In the genomic region with DNA sequence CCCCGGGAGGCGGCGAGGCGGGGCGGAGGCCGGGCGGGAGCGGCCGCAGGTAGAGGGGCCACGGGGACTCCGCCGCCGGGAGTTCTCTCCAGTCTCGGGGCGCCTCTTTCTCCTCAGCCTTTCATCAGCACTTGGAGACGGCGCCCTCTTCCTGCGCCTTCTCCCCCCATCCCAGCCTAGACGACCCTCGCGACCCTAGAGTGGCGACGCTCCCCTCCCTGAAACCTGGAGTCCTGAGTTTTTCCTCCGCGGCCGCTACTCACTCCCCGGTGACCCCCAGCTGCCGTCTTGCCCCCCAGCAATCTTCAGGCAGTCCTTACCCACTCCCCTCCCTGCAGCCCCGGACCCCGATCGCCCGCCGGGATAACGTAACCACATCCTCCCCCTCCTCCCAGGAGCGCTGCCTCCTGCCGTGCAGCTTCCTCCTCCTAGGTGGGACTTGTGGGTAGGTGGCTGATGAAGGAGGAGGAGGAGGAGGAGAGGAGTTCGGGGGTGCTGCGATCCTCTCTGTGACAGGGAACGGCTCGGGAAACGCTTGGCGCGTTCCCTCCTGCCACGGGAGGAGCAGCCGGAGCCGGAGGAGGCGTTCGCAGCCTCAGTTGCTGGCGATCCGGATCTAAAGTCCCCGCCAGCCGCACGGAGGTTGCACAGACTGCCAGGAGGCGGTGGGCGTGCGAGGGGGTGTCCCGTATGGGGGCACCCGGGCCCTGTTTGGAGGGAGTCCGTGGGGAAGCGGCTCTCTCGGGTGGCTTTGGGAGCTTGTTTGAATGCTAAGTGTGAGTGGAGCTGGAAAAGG, we compare ENCODE assay signal across 8 cellular contexts. TPM values are rescaled to one million over a fixed set of nuclear protein-coding genes. Genes with fewer than 3 reads are reported as not detected.
DNase-seq lines count a peak whose midpoint lies in the region; ATAC-seq and TF ChIP-seq lines count a peak whose summit lies in the region.

No MANE protein-coding gene starts in this region.

- peak overlapping the region; percentile 63 for H3K27ac Mint-ChIP-seq in Caco-2 (ENCODE audit: unreplicated experiment)
- no peak overlapping the region for H3K27ac Mint-ChIP-seq in T-helper 1 cell treated with Interleukin-12 subunit alpha and Interleukin-12 subunit beta and Interleukin-4 antibody, amounts not matched to agents 30 μg/mL and 1 μg/mL, for 36 hours
- peak overlapping the region; percentile 84 for H3K27ac Mint-ChIP-seq in chondrocyte (ENCODE audit: unreplicated experiment)
- peak overlapping the region; percentile 82 for H3K27ac Mint-ChIP-seq in stimulated activated effector memory CD8-positive, alpha-beta T cell treated with anti-CD3 and anti-CD28 coated beads, Interleukin-12 subunit alpha, Interleukin-12 subunit beta, amount 100 ng/mL, for 72 hours

- H3K9me3 ChIP-seq in Caco-2 (no peaks in the 10 kb centered on the region; the same call in 1 of the 2 replicates), left lung (peaks cover 0 to 17% of the 10 kb centered on the region in 2 donors)

- BruUV-seq in Caco-2 (replicated peaks; lab: Mats Ljungman, UMichigan) = no TSS peak

- POLR2A ChIA-PET in Caco-2 (lab: Charles Lee) = no interaction called here

- no peaks in the 10 kb centered on the region for H3K27me3 ChIP-seq in Caco-2 (replicated peaks; ENCODE audit: control insufficient read depth, insufficient read depth, low read length)
- peaks cover 0 to 17% of the 10 kb centered on the region in 2 donors for H3K27me3 ChIP-seq in left lung

- H3K4me1 ChIP-seq in Caco-2 (0 out of 2 replicates have a peak, but pooled peaks cover 13% of the 10 kb centered on the region), left lung (peaks cover 10 to 15% of the 10 kb centered on the region in 2 donors)

- no peak for TF ChIP-seq CTCF in Caco-2 (IDR thresholded peaks at IDR 0.05; ENCODE audit: insufficient read depth in 1 of 2, low read depth in 1 of 2, low read length in 1 of 2, severe bottlenecking in 1 of 2, unreplicated experiment in 1 of 2)
- no peak for TF ChIP-seq CTCF in HFF-Myc (IDR thresholded peaks at IDR 0.05; ENCODE audit: low read depth, low read length, missing control alignments)
- TF ChIP-seq CTCF in chondrocyte (IDR thresholded peaks at IDR 0.05) = no peak
- TF ChIP-seq CTCF in left lung (IDR thresholded peaks at IDR 0.05) = no peak

- H3K4me3 ChIP-seq in Caco-2 (ENCODE audit: low read depth, low read length) (peak overlapping the region; percentile 75), HFF-Myc (replicated peaks; ENCODE audit: low read depth, low read length) (peak overlapping the region; percentile 74), left lung (peak overlapping the region; percentile 76 to 81)

- no peaks in the 10 kb centered on the region for H3K27me3 Mint-ChIP-seq in Caco-2 (ENCODE audit: insufficient read depth, unreplicated experiment)
- peaks cover 60% of the 10 kb centered on the region for H3K27me3 Mint-ChIP-seq in T-helper 1 cell treated with Interleukin-12 subunit alpha and Interleukin-12 subunit beta and Interleukin-4 antibody, amounts not matched to agents 30 μg/mL and 1 μg/mL, for 36 hours (ENCODE audit: low read depth)
- H3K27me3 Mint-ChIP-seq in chondrocyte (ENCODE audit: low read depth) = no peaks in the 10 kb centered on the region

- H3K36me3 ChIP-seq in Caco-2 (ENCODE audit: control insufficient read depth, insufficient read depth, low read length) = no peaks in the 10 kb centered on the region
- no peaks in the 10 kb centered on the region for H3K36me3 ChIP-seq in left lung

- H3K4me1 Mint-ChIP-seq in Caco-2 (ENCODE audit: low read depth, unreplicated experiment) (peaks cover 15% of the 10 kb centered on the region), chondrocyte (ENCODE audit: low read depth) (peaks cover 14% of the 10 kb centered on the region)
- peaks cover 16% of the 10 kb centered on the region for H3K4me1 Mint-ChIP-seq in T-helper 1 cell treated with Interleukin-12 subunit alpha and Interleukin-12 subunit beta and Interleukin-4 antibody, amounts not matched to agents 30 μg/mL and 1 μg/mL, for 36 hours (ENCODE audit: low read depth)
- peaks cover 14% of the 10 kb centered on the region for H3K4me1 Mint-ChIP-seq in stimulated activated effector memory CD8-positive, alpha-beta T cell treated with anti-CD3 and anti-CD28 coated beads, Interleukin-12 subunit alpha, Interleukin-12 subunit beta, amount 100 ng/mL, for 72 hours

- H3K36me3 Mint-ChIP-seq in Caco-2 (ENCODE audit: insufficient read depth, unreplicated experiment) (peaks cover 30% of the 10 kb centered on the region), chondrocyte (ENCODE audit: low read depth) (peaks cover 6% of the 10 kb centered on the region)
- H3K36me3 Mint-ChIP-seq in T-helper 1 cell treated with Interleukin-12 subunit alpha and Interleukin-12 subunit beta and Interleukin-4 antibody, amounts not matched to agents 30 μg/mL and 1 μg/mL, for 36 hours (ENCODE audit: low read depth) = peaks cover 3% of the 10 kb centered on the region
- no peaks in the 10 kb centered on the region for H3K36me3 Mint-ChIP-seq in stimulated activated effector memory CD8-positive, alpha-beta T cell treated with anti-CD3 and anti-CD28 coated beads, Interleukin-12 subunit alpha, Interleukin-12 subunit beta, amount 100 ng/mL, for 72 hours

- peak overlapping the region; percentile 79 to 94 for H3K27ac ChIP-seq in left lung

- peak; percentile 58 to 60 for DNase-seq in Caco-2
- no peak for DNase-seq in HFF-Myc (ENCODE audit: extremely low read depth, low read depth)
- DNase-seq in chondrocyte (ENCODE audit: low spot score) = no peak
- DNase-seq in left lung = peak; percentile 42 to 85
- peak; percentile 24 to 61 for DNase-seq in stimulated activated effector memory CD8-positive, alpha-beta T cell treated with anti-CD3 and anti-CD28 coated beads, Interleukin-12 subunit alpha, Interleukin-12 subunit beta, amount 100 ng/mL, for 72 hours (ENCODE audit: low spot score in 2 of 2)
- DNase-seq in SKM-1 treated with dmso at 0.1 percent for 144 hours (lab: John Stamatoyannopoulos, UW; ENCODE audit: unreplicated experiment) = no peak
- DNase-seq in SW 1271 (lab: John Stamatoyannopoulos, UW) = no peak

- ATAC-seq in left lung = peak; percentile 49
- peak; percentile 44 for ATAC-seq in stimulated activated effector memory CD8-positive, alpha-beta T cell treated with anti-CD3 and anti-CD28 coated beads, Interleukin-12 subunit alpha, Interleukin-12 subunit beta, amount 100 ng/mL, for 72 hours

- intact Hi-C loops in Caco-2 (cut with micrococcal nuclease; ENCODE audit: unreplicated experiment) = loop anchor here (1.0 to 2.0 kb wide), 9 partner anchors 9 to 269 kb away; no protein-coding TSS in a partner anchor
- intact Hi-C loops in left lung (cut with DNase I) = no loop called here

- CTCF ChIA-PET in Caco-2 (lab: Charles Lee) = interaction anchor here (0.7 kb wide), 1 partner anchor 700 kb away, joined by 3 read pairs; no protein-coding TSS in a partner anchor

- H3K9me3 Mint-ChIP-seq in Caco-2 (ENCODE audit: unreplicated experiment) = peaks cover 18% of the 10 kb centered on the region
- H3K9me3 Mint-ChIP-seq in T-helper 1 cell treated with Interleukin-12 subunit alpha and Interleukin-12 subunit beta and Interleukin-4 antibody, amounts not matched to agents 30 μg/mL and 1 μg/mL, for 36 hours = peaks cover 18% of the 10 kb centered on the region
- H3K9me3 Mint-ChIP-seq in chondrocyte (ENCODE audit: low read depth) = peaks cover 17% of the 10 kb centered on the region
- H3K9me3 Mint-ChIP-seq in stimulated activated effector memory CD8-positive, alpha-beta T cell treated with anti-CD3 and anti-CD28 coated beads, Interleukin-12 subunit alpha, Interleukin-12 subunit beta, amount 100 ng/mL, for 72 hours = peaks cover 12% of the 10 kb centered on the region

- H3K4me3 Mint-ChIP-seq in Caco-2 (ENCODE audit: unreplicated experiment) (peak overlapping the region; percentile 91), chondrocyte (ENCODE audit: unreplicated experiment) (peak overlapping the region; percentile 91)
- peak overlapping the region; percentile 69 for H3K4me3 Mint-ChIP-seq in T-helper 1 cell treated with Interleukin-12 subunit alpha and Interleukin-12 subunit beta and Interleukin-4 antibody, amounts not matched to agents 30 μg/mL and 1 μg/mL, for 36 hours
- H3K4me3 Mint-ChIP-seq in stimulated activated effector memory CD8-positive, alpha-beta T cell treated with anti-CD3 and anti-CD28 coated beads, Interleukin-12 subunit alpha, Interleukin-12 subunit beta, amount 100 ng/mL, for 72 hours = peak overlapping the region; percentile 93

RNA-seq across cellular contexts. Expression of a gene that starts 0.9 kb away (rescaled TPM):
- total RNA-seq in Caco-2 (2022) (69.1 and 79.2 TPM in 2 replicates), chondrocyte (8.6 to 14.6 TPM (median 8.9 TPM) in 3 replicates), left lung (10 to 100 TPM; 20.4 to 25.3 TPM)

Comparison
In these comparisons a context has a peak if more than half of its experiments do, and no peak if none do; other contexts are left out.
1. DNase-seq: peak in Caco-2 (2 of 2), left lung (2 of 2) and stimulated activated effector memory CD8-positive, alpha-beta T cell treated with anti-CD3 and anti-CD28 coated beads, Interleukin-12 subunit alpha, Interleukin-12 subunit beta, amount 100 ng/mL, for 72 hours (2 of 2); none in HFF-Myc (single experiment), chondrocyte (single experiment), SKM-1 treated with dmso at 0.1 percent for 144 hours (single experiment) and SW 1271 (0 of 2).
2. Peak in every context shown above with its lines, with median percentiles within 50 percentile points of each other: H3K4me3 ChIP-seq and H3K4me3 Mint-ChIP-seq.